8 cellular contexts compared by ENCODE assay signal in genomic region chr14:50532502-50533313, GRCh38. TPM values are rescaled to one million over a fixed set of nuclear protein-coding genes. Genes with fewer than 3 reads are reported as not detected.
DNase-seq lines count a peak whose midpoint lies in the region; ATAC-seq and TF ChIP-seq lines count a peak whose summit lies in the region.

TSS of gene MAP4K5 (minus strand) at chr14:50532569. CDS start at chr14:50532049, 520 bp downstream.

- CTCF ChIA-PET in activated B cell treated with CpG ODN at 0.5 μM for 24 hours (lab: Charles Lee): interaction anchor here (0.6 to 2.8 kb wide), 9 partner anchors 8 to 670 kb away, joined by 3 to 26 read pairs (median 3); no protein-coding TSS in a partner anchor

- H3K4me3 Mint-ChIP-seq in activated B cell treated with CpG ODN at 0.5 μM for 24 hours: peak within 1 kb of the TSS; percentile 84

- TF ChIP-seq CTCF in AG09309 (IDR thresholded peaks at IDR 0.05; ENCODE audit: control insufficient read depth, insufficient read depth, low read depth, low read length, missing control alignments) (peak; percentile 82), activated B cell treated with CpG ODN at 0.5 μM for 24 hours (IDR thresholded peaks at IDR 0.05) (no peak), cardiac fibroblast (IDR thresholded peaks at IDR 0.05; ENCODE audit: low read depth, low read length) (peak; percentile 78), spleen (IDR thresholded peaks at IDR 0.05 in 8 of 11, conservative IDR thresholded peaks at IDR 0.05 in 3 of 11) (peak; percentile 76 to 98 (median 91))

- H3K27me3 Mint-ChIP-seq in activated B cell treated with CpG ODN at 0.5 μM for 24 hours: no peaks in the 10 kb centered on the region

- H3K36me3 ChIP-seq in spleen: peaks cover 0 to 10% (median 0%) of the 10 kb centered on the region in 6 donors

- no peak for TF ChIP-seq POLR2A in spleen (IDR thresholded peaks at IDR 0.05)

- H3K9me3 Mint-ChIP-seq in activated B cell treated with CpG ODN at 0.5 μM for 24 hours: peaks cover 4% of the 10 kb centered on the region

- intact Hi-C loops in activated B cell treated with CpG ODN at 0.5 μM for 24 hours (cut with micrococcal nuclease): loop anchor here (1.0 to 10.0 kb wide), 12 partner anchors 11 to 1070 kb away; partner anchors contain the start of genes DMAC2L, KLHDC2, L2HGDH and LRR1
- intact Hi-C loops in spleen (cut with DNase I; ENCODE audit: low total_unique reads): loop anchor here (2.0 kb wide), 1 partner anchor 216 kb away; no protein-coding TSS in a partner anchor

- peak within 1 kb of the TSS; percentile 88 for H3K27ac Mint-ChIP-seq in activated B cell treated with CpG ODN at 0.5 μM for 24 hours

- peak within 1 kb of the TSS; percentile 62 for H3K4me3 ChIP-seq in AG09309 (ENCODE audit: control insufficient read depth, low read depth, low read length)
- H3K4me3 ChIP-seq in cardiac fibroblast (replicated peaks in 1 of 2; ENCODE audit: low read depth in 2 of 2, low read length in 2 of 2): peak within 1 kb of the TSS; percentile 82 to 94
- peak within 1 kb of the TSS; percentile 75 to 91 (median 84) for H3K4me3 ChIP-seq in spleen

- DNase-seq in AG09309 (ENCODE audit: low read depth): peak; percentile 49
- DNase-seq in NCI-H2196 treated with DMSO at 0.1 percent for 48 hours (lab: John Stamatoyannopoulos, UW; ENCODE audit: unreplicated experiment): peak; percentile 77
- peak; percentile 83 for DNase-seq in activated B cell treated with CpG ODN at 0.5 μM for 24 hours
- peak; percentile 90 to 94 for DNase-seq in cardiac fibroblast (ENCODE audit: low read depth in 2 of 2)
- peak; percentile 85 for DNase-seq in inferior parietal cortex (ENCODE audit: extremely low spot score)
- peak; percentile 99 for DNase-seq in spleen

- ATAC-seq in GM18907 (IDR thresholded peaks at IDR 0.05; ENCODE audit: unreplicated experiment) (peak; percentile 96), HG03139 (IDR thresholded peaks at IDR 0.05; ENCODE audit: unreplicated experiment) (peak; percentile 94), activated B cell treated with CpG ODN at 0.5 μM for 24 hours (ENCODE audit: low read depth) (peak; percentile 94)

- POLR2A ChIA-PET in activated B cell treated with CpG ODN at 0.5 μM for 24 hours (lab: Charles Lee): interaction anchor here (0.5 to 2.6 kb wide), 8 partner anchors 109 to 681 kb away, joined by 3 to 16 read pairs (median 4); partner anchors contain the start of genes DMAC2L, L2HGDH and NEMF

- peak within 1 kb of the TSS; percentile 87 to 98 (median 96) for H3K27ac ChIP-seq in spleen

- peaks cover 0 to 3% (median 0%) of the 10 kb centered on the region in 8 donors for H3K9me3 ChIP-seq in spleen

- peaks cover 47% of the 10 kb centered on the region for H3K4me1 Mint-ChIP-seq in activated B cell treated with CpG ODN at 0.5 μM for 24 hours

- H3K4me1 ChIP-seq in spleen: peaks cover 26 to 60% (median 50%) of the 10 kb centered on the region in 6 donors

- WGBS in spleen, 5 donors: 0 to 1% (median 1%) methylated on average over 27 to 61 of the region's 61 CpGs

- peaks cover 12% of the 10 kb centered on the region for H3K36me3 Mint-ChIP-seq in activated B cell treated with CpG ODN at 0.5 μM for 24 hours (ENCODE audit: low read depth)

- no peaks in the 10 kb centered on the region for H3K27me3 ChIP-seq in spleen (replicated peaks in 1 of 7)

RNA-seq across cellular contexts. Expression of gene MAP4K5, which starts in this region (rescaled TPM):
- total RNA-seq in activated B cell treated with CpG ODN at 0.5 μM for 24 hours (32.5 and 34.1 TPM in 2 replicates), spleen (100 to 1,000 TPM in 3 of 7 donors, 10 to 100 TPM in 4; 47.5 to 172 (median 57.9) TPM)
- 10 to 100 TPM in 2 of 3 donors, 1 to 10 TPM in 1; 9.1 to 15.9 (median 11.9) TPM for polyA plus RNA-seq in spleen

Comparison
In these comparisons a context has a peak if more than half of its experiments do, and no peak if none do; other contexts are left out.
1. Peak in every context shown above with its lines: DNase-seq, ATAC-seq, H3K4me3 ChIP-seq and H3K27ac ChIP-seq.
2. DNase-seq: peak in every context shown above with its lines; median percentile 99 in spleen; 92 in cardiac fibroblast; 85 in inferior parietal cortex; 83 in activated B cell treated with CpG ODN at 0.5 μM for 24 hours; 77 in NCI-H2196 treated with DMSO at 0.1 percent for 48 hours; 49 in AG09309.